17 cellular contexts compared by ENCODE assay signal in genomic region chr17:44492706-44493272, GRCh38. TPM values are rescaled to one million over a fixed set of nuclear protein-coding genes. Genes with fewer than 3 reads are reported as not detected.
A peak's percentile ranks its signal among the peaks of the same experiment; 100 is the strongest.
DNase-seq lines count a peak whose midpoint lies in the region; FAIRE-seq and TF ChIP-seq lines count a peak whose summit lies in the region.
"Had no signal": no experiment of that assay in that cellular context is flagged by ENCODE, and none has a peak within 500 bp of the region (broad histone marks: within the 10 kb centered on the region; RNA-seq: fewer than 3 reads in every experiment).

No MANE protein-coding gene starts in this region.

- H3K27ac ChIP-seq in VCaP (peak overlapping the region; percentile 20; the same call in 1 of the 2 replicates), kidney (ENCODE audit: low read depth in 2 of 2, low read length in 2 of 2) (no peak overlapping the region), Karpas-422 (ENCODE audit: low read length) (no peak overlapping the region)
- H3K27ac ChIP-seq: GM23248, HL-60 had no signal

- no peak overlapping the region for H3K4me3 Mint-ChIP-seq in osteocyte (ENCODE audit: unreplicated experiment)
- H3K4me3 Mint-ChIP-seq: B cell; CD4-positive, alpha-beta T cell had no signal

- FAIRE-seq in kidney (lab: Jason Lieb, UNC), result no peak
- FAIRE-seq: GM12878, GM18507 had no signal

- H3K9me3 Mint-ChIP-seq in osteocyte (ENCODE audit: unreplicated experiment), result no peaks in the 10 kb centered on the region
- H3K9me3 Mint-ChIP-seq: CD4-positive, alpha-beta T cell had no signal

- no peak overlapping the region for H3K27ac Mint-ChIP-seq in osteocyte (ENCODE audit: unreplicated experiment)
- H3K27ac Mint-ChIP-seq: B cell; CD4-positive, alpha-beta T cell had no signal

- peaks cover 5% of the 10 kb centered on the region; the same call in 1 of the 2 replicates for H4K20me1 ChIP-seq in Karpas-422 (ENCODE audit: insufficient read depth, low read depth, low read length)

- DNase-seq in activated CD8-positive, alpha-beta memory T cell treated with anti-CD3 and anti-CD28 coated beads for 24 hours, result peak; percentile 19
- no peak for DNase-seq in activated CD8-positive, alpha-beta memory T cell treated with anti-CD3 and anti-CD28 coated beads, Interleukin-2, amount 50 U/mL, for 48 hours
- DNase-seq in osteocyte (ENCODE audit: extremely low spot score, unreplicated experiment) (peak; percentile 46), kidney (no peak), Karpas-422 (no peak)
- no peak for DNase-seq in activated naive CD4-positive, alpha-beta T cell treated with anti-CD3 and anti-CD28 coated beads, Interleukin-2, amount 50 U/mL, for 16 hours
- DNase-seq: 8988T; C1 segment of cervical spinal cord; CD4-positive, alpha-beta T cell; DMS79; GM23248; H7 had no signal

- H2AFZ ChIP-seq in Karpas-422 (ENCODE audit: low read length), result no peak overlapping the region
- H2AFZ ChIP-seq: GM23248 had no signal

- H3K36me3 Mint-ChIP-seq in osteocyte (ENCODE audit: unreplicated experiment), result no peaks in the 10 kb centered on the region

- H3K9ac ChIP-seq in kidney (ENCODE audit: low read length in 2 of 2) (no peak overlapping the region), Karpas-422 (ENCODE audit: low read length) (no peak overlapping the region)
- H3K9ac ChIP-seq: GM23248 had no signal

- H3K4me1 Mint-ChIP-seq in osteocyte (ENCODE audit: unreplicated experiment), result peaks cover 15% of the 10 kb centered on the region

- intact Hi-C loops in kidney (cut with DNase I), result no loop called here

- H3K9me3 ChIP-seq in kidney (ENCODE audit: control insufficient read depth in 1 of 2, low read length in 2 of 2) (no peaks in the 10 kb centered on the region), Karpas-422 (ENCODE audit: low read length) (no peaks in the 10 kb centered on the region)

- H3K4me1 ChIP-seq in kidney (ENCODE audit: control insufficient read depth in 1 of 2, insufficient read depth in 1 of 2, low read depth in 1 of 2, low read length in 2 of 2), result peaks cover 0 to 6% of the 10 kb centered on the region in 2 donors
- H3K4me1 ChIP-seq in Karpas-422 (ENCODE audit: low read length), result peaks cover 17% of the 10 kb centered on the region

- H3K9me2 ChIP-seq in Karpas-422 (replicated peaks; ENCODE audit: insufficient read depth, low read length), result no peaks in the 10 kb centered on the region

- H3K79me2 ChIP-seq in Karpas-422 (ENCODE audit: low read length), result peaks cover 97% of the 10 kb centered on the region

- H3K4me2 ChIP-seq in Karpas-422 (ENCODE audit: low read depth, low read length, poor library complexity, severe bottlenecking), result no peak overlapping the region

- H3K36me3 ChIP-seq in kidney (ENCODE audit: control insufficient read depth in 1 of 2, insufficient read depth in 2 of 2, low read length in 2 of 2) (peaks cover 0 to 4% of the 10 kb centered on the region in 2 donors), Karpas-422 (ENCODE audit: insufficient read depth, low read length) (peaks cover 21% of the 10 kb centered on the region)

- no peaks in the 10 kb centered on the region for H3K27me3 Mint-ChIP-seq in osteocyte (ENCODE audit: unreplicated experiment)
- H3K27me3 Mint-ChIP-seq: B cell; CD4-positive, alpha-beta T cell had no signal

- H3K4me3 ChIP-seq in kidney (ENCODE audit: low read length in 2 of 2) (no peak overlapping the region), Karpas-422 (ENCODE audit: low read length) (no peak overlapping the region)
- H3K4me3 ChIP-seq: GM12878, GM23248 had no signal

- no peaks in the 10 kb centered on the region for H3K27me3 ChIP-seq in Karpas-422 (ENCODE audit: low read length)

- TF ChIP-seq CTCF in VCaP (conservative IDR thresholded peaks at IDR 0.05), result no peak
- TF ChIP-seq CTCF in osteocyte (IDR thresholded peaks at IDR 0.05), result no peak
- no peak for TF ChIP-seq CTCF in kidney (IDR thresholded peaks at IDR 0.05; ENCODE audit: borderline replicate concordance, extremely low read depth, insufficient read depth)

RNA-seq across cellular contexts. Expression of gene GPATCH8, which starts 10.4 kb away (rescaled TPM):
- total RNA-seq in osteocyte (52.6 and 57.1 TPM in 2 replicates), kidney (47.0 TPM)
- polyA plus RNA-seq in kidney (ENCODE audit: insufficient read depth, low read depth, low replicate concordance), result 3.5 TPM
- total RNA-seq in Karpas-422 (2014; rRNA removed; shearing (Covaris generic); ENCODE audit: low replicate concordance), result 22.3 and 23.2 TPM in 2 replicates

Comparison
In these comparisons a context has a peak if more than half of its experiments do, and no peak if none do; other contexts are left out.
1. DNase-seq: peak in activated CD8-positive, alpha-beta memory T cell treated with anti-CD3 and anti-CD28 coated beads for 24 hours (single experiment) and osteocyte (single experiment); none in activated CD8-positive, alpha-beta memory T cell treated with anti-CD3 and anti-CD28 coated beads, Interleukin-2, amount 50 U/mL, for 48 hours (single experiment), activated naive CD4-positive, alpha-beta T cell treated with anti-CD3 and anti-CD28 coated beads, Interleukin-2, amount 50 U/mL, for 16 hours (single experiment), kidney (single experiment) and Karpas-422 (single experiment).